ENCODE assay signal across 29 cellular contexts in genomic region chr7:118944271-118944670, GRCh38.
"Had no signal": no experiment of that assay in that cellular context is flagged by ENCODE, and none has a peak within 500 bp of the region (broad histone marks: within the 10 kb centered on the region; RNA-seq: fewer than 3 reads in every experiment).

No MANE protein-coding gene starts in this region.

- H3K27ac Mint-ChIP-seq: stimulated activated effector memory CD8-positive, alpha-beta T cell treated with anti-CD3 and anti-CD28 coated beads, Interleukin-12 subunit alpha, Interleukin-12 subunit beta, amount 100 ng/mL, for 72 hours; stimulated activated memory B cell treated with anti-CD40 and anti-IgM and Interleukin-4, amounts not matched to agents 10 μg/mL and 1 μg/mL and 100 μg/mL, for 72 hours; stimulated activated naive B cell treated with anti-CD40 and anti-IgM and Interleukin-4, amounts not matched to agents 10 μg/mL and 1 μg/mL and 100 μg/mL, for 72 hours; stimulated activated naive CD8-positive, alpha-beta T cell treated with anti-CD3 and anti-CD28 coated beads, Interleukin-15, amount 100 ng/mL, for 72 hours; stimulated activated naive CD8-positive, alpha-beta T cell treated with anti-CD3 and anti-CD28 coated beads, Interleukin-15, Interleukin-2, amounts not matched to agents 100 ng/mL and 50 ng/mL, for 24 hours; type B pancreatic cell had no signal

- DNase-seq: stimulated activated CD4-positive, alpha-beta T cell treated with anti-CD3 and anti-CD28 coated beads, Interleukin-2, amount 100 ng/mL, for 48 hours; stimulated activated CD4-positive, alpha-beta T cell treated with anti-CD3 and anti-CD28 coated beads, Interleukin-4, amount 100 ng/mL, for 1 hour; stimulated activated CD4-positive, alpha-beta T cell treated with anti-CD3 and anti-CD28 coated beads, Interleukin-4, amount 100 ng/mL, for 24 hours; stimulated activated CD4-positive, alpha-beta T cell treated with anti-CD3 and anti-CD28 coated beads, Interleukin-4, amount 100 ng/mL, for 4 hours; stimulated activated CD8-positive, alpha-beta memory T cell treated with anti-CD3 and anti-CD28 coated beads, Interleukin-4, amount 100 ng/mL, for 48 hours; stimulated activated naive B cell treated with anti-CD40 and anti-IgM and Interleukin-4, amounts not matched to agents 10 μg/mL and 1 μg/mL and 100 μg/mL, for 72 hours; stimulated activated naive CD4-positive, alpha-beta T cell; stimulated activated naive CD4-positive, alpha-beta T cell treated with Interleukin-2 at 50 U/mL for 16 hours; stimulated activated naive CD8-positive, alpha-beta T cell treated with anti-CD3 and anti-CD28 coated beads, Interleukin-15, amount 100 ng/mL, for 72 hours; stimulated activated naive CD8-positive, alpha-beta T cell treated with anti-CD3 and anti-CD28 coated beads, Interleukin-15, Interleukin-2, amounts not matched to agents 100 U/mL and 50 U/mL, for 24 hours; stomach; substantia nigra; testis; thyroid gland; tibial artery; transverse colon; trophoblast cell; upper lobe of left lung; upper lobe of right lung; uterus had no signal

- H3K9me3 Mint-ChIP-seq: stimulated activated memory B cell treated with anti-CD40 and anti-IgM and Interleukin-4, amounts not matched to agents 10 μg/mL and 1 μg/mL and 100 μg/mL, for 72 hours; stimulated activated naive B cell treated with anti-CD40 and anti-IgM and Interleukin-4, amounts not matched to agents 10 μg/mL and 1 μg/mL and 100 μg/mL, for 72 hours; stimulated activated naive CD8-positive, alpha-beta T cell treated with anti-CD3 and anti-CD28 coated beads, Interleukin-15, Interleukin-2, amounts not matched to agents 100 ng/mL and 50 ng/mL, for 24 hours; type B pancreatic cell had no signal

- H3K4me3 Mint-ChIP-seq: stimulated activated effector memory CD8-positive, alpha-beta T cell treated with anti-CD3 and anti-CD28 coated beads, Interleukin-12 subunit alpha, Interleukin-12 subunit beta, amount 100 ng/mL, for 72 hours; stimulated activated memory B cell treated with anti-CD40 and anti-IgM and Interleukin-4, amounts not matched to agents 10 μg/mL and 1 μg/mL and 100 μg/mL, for 72 hours; stimulated activated naive B cell treated with anti-CD40 and anti-IgM and Interleukin-4, amounts not matched to agents 10 μg/mL and 1 μg/mL and 100 μg/mL, for 72 hours; stimulated activated naive CD8-positive, alpha-beta T cell treated with anti-CD3 and anti-CD28 coated beads, Interleukin-15, amount 100 ng/mL, for 72 hours; stimulated activated naive CD8-positive, alpha-beta T cell treated with anti-CD3 and anti-CD28 coated beads, Interleukin-15, Interleukin-2, amounts not matched to agents 100 ng/mL and 50 ng/mL, for 24 hours; type B pancreatic cell had no signal

- ATAC-seq: stimulated activated effector memory CD8-positive, alpha-beta T cell treated with anti-CD3 and anti-CD28 coated beads, Interleukin-12 subunit alpha, Interleukin-12 subunit beta, amount 100 ng/mL, for 72 hours; stimulated activated memory B cell treated with anti-CD40 and anti-IgM and Interleukin-4, amounts not matched to agents 10 μg/mL and 1 μg/mL and 100 μg/mL, for 72 hours; stimulated activated naive B cell treated with anti-CD40 and anti-IgM and Interleukin-4, amounts not matched to agents 10 μg/mL and 1 μg/mL and 100 μg/mL, for 72 hours; stimulated activated naive CD8-positive, alpha-beta T cell treated with anti-CD3 and anti-CD28 coated beads, Interleukin-15, amount 100 ng/mL, for 72 hours; stimulated activated naive CD8-positive, alpha-beta T cell treated with anti-CD3 and anti-CD28 coated beads, Interleukin-15, Interleukin-2, amounts not matched to agents 100 U/mL and 50 U/mL, for 24 hours; upper lobe of right lung had no signal

- FAIRE-seq: urothelium cell line had no signal

- H3K27ac ChIP-seq: stomach, suprapubic skin, testis, thoracic aorta, thyroid gland, tibial artery, tibial nerve, transverse colon, upper lobe of left lung, upper lobe of right lung, uterus, vagina had no signal

- H3K27me3 Mint-ChIP-seq: stimulated activated memory B cell treated with anti-CD40 and anti-IgM and Interleukin-4, amounts not matched to agents 10 μg/mL and 1 μg/mL and 100 μg/mL, for 72 hours; stimulated activated naive B cell treated with anti-CD40 and anti-IgM and Interleukin-4, amounts not matched to agents 10 μg/mL and 1 μg/mL and 100 μg/mL, for 72 hours; stimulated activated naive CD8-positive, alpha-beta T cell treated with anti-CD3 and anti-CD28 coated beads, Interleukin-15, amount 100 ng/mL, for 72 hours; stimulated activated naive CD8-positive, alpha-beta T cell treated with anti-CD3 and anti-CD28 coated beads, Interleukin-15, Interleukin-2, amounts not matched to agents 100 ng/mL and 50 ng/mL, for 24 hours; type B pancreatic cell had no signal

- H3K9me3 ChIP-seq: suprapubic skin, testis, thoracic aorta, thyroid gland, tibial artery, transverse colon, upper lobe of left lung, upper lobe of right lung, uterus, vagina had no signal

- H3K4me1 ChIP-seq: stomach, suprapubic skin, testis, tibial artery, tibial nerve, transverse colon, upper lobe of left lung, upper lobe of right lung, uterus, vagina had no signal

- H3K4me3 ChIP-seq: stomach, suprapubic skin, testis, thoracic aorta, thyroid gland, tibial artery, tibial nerve, transverse colon, upper lobe of left lung, upper lobe of right lung, uterus, vagina had no signal

- H3K36me3 ChIP-seq: stomach, suprapubic skin, thoracic aorta, thyroid gland, tibial artery, tibial nerve, transverse colon, upper lobe of left lung, upper lobe of right lung, uterus, vagina had no signal

- H3K27me3 ChIP-seq: stomach, suprapubic skin, testis, thyroid gland, tibial artery, tibial nerve, transverse colon, upper lobe of left lung, upper lobe of right lung, uterus, vagina had no signal

- H3K36me3 Mint-ChIP-seq: stimulated activated effector memory CD8-positive, alpha-beta T cell treated with anti-CD3 and anti-CD28 coated beads, Interleukin-12 subunit alpha, Interleukin-12 subunit beta, amount 100 ng/mL, for 72 hours; stimulated activated memory B cell treated with anti-CD40 and anti-IgM and Interleukin-4, amounts not matched to agents 10 μg/mL and 1 μg/mL and 100 μg/mL, for 72 hours; stimulated activated naive B cell treated with anti-CD40 and anti-IgM and Interleukin-4, amounts not matched to agents 10 μg/mL and 1 μg/mL and 100 μg/mL, for 72 hours; type B pancreatic cell had no signal

- H3K4me1 Mint-ChIP-seq: stimulated activated effector memory CD8-positive, alpha-beta T cell treated with anti-CD3 and anti-CD28 coated beads, Interleukin-12 subunit alpha, Interleukin-12 subunit beta, amount 100 ng/mL, for 72 hours; stimulated activated memory B cell treated with anti-CD40 and anti-IgM and Interleukin-4, amounts not matched to agents 10 μg/mL and 1 μg/mL and 100 μg/mL, for 72 hours; stimulated activated naive B cell treated with anti-CD40 and anti-IgM and Interleukin-4, amounts not matched to agents 10 μg/mL and 1 μg/mL and 100 μg/mL, for 72 hours; stimulated activated naive CD8-positive, alpha-beta T cell treated with anti-CD3 and anti-CD28 coated beads, Interleukin-15, amount 100 ng/mL, for 72 hours had no signal
